ENCODE assay signal across 9 cellular contexts in genomic region chr12:674272-674781, GRCh38. TPM values are rescaled to one million over a fixed set of nuclear protein-coding genes. Genes with fewer than 3 reads are reported as not detected.
DNase-seq lines count a peak whose midpoint lies in the region; ATAC-seq and TF ChIP-seq lines count a peak whose summit lies in the region.
"Had no signal": no experiment of that assay in that cellular context is flagged by ENCODE, and none has a peak within 500 bp of the region (broad histone marks: within the 10 kb centered on the region; RNA-seq: fewer than 3 reads in every experiment).

No MANE protein-coding gene starts in this region.

- no peak overlapping the region for H3K27ac Mint-ChIP-seq in MCF 10A (ENCODE audit: low read depth, unreplicated experiment)
- H3K27ac Mint-ChIP-seq in activated CD4-positive, alpha-beta T cell treated with anti-CD3 and anti-CD28 coated beads, Interleukin-2, amount 10 ng/mL, durations not matched to agents 7 days and 5 days = peak overlapping the region; percentile 96

- peak; percentile 6 for DNase-seq in MCF 10A (ENCODE audit: unreplicated experiment)
- no peak for DNase-seq in mammary epithelial cell
- DNase-seq in activated CD4-positive, alpha-beta T cell treated with anti-CD3 and anti-CD28 coated beads, Interleukin-2, amount 10 ng/mL, durations not matched to agents 7 days and 5 days = peak; percentile 82
- DNase-seq in lower lobe of right lung = no peak
- no peak for DNase-seq in WERI-Rb-1
- no peak for DNase-seq in germinal center (ENCODE audit: low spot score)
- DNase-seq in globus pallidus (ENCODE audit: low spot score) = no peak

- H3K4me1 Mint-ChIP-seq in MCF 10A (ENCODE audit: insufficient read depth, unreplicated experiment) = no peaks in the 10 kb centered on the region
- peaks cover 67% of the 10 kb centered on the region for H3K4me1 Mint-ChIP-seq in activated CD4-positive, alpha-beta T cell treated with anti-CD3 and anti-CD28 coated beads, Interleukin-2, amount 10 ng/mL, durations not matched to agents 7 days and 5 days

- H3K9ac ChIP-seq in mammary epithelial cell (ENCODE audit: insufficient read depth, low read length) = no peak overlapping the region

- H3K4me3 ChIP-seq in mammary epithelial cell (replicated peaks in 1 of 3; ENCODE audit: insufficient read depth in 1 of 3, low read depth in 2 of 3, low read length in 3 of 3) (no peak overlapping the region), lower lobe of right lung (no peak overlapping the region), WERI-Rb-1 (ENCODE audit: low read depth, low read length) (no peak overlapping the region)

- POLR2A ChIA-PET in MCF 10A (lab: Yijun Ruan, JAX) = interaction anchor here (0.7 to 1.5 kb wide), 3 partner anchors 9 to 854 kb away, joined by 3 read pairs; no protein-coding TSS in a partner anchor
- POLR2A ChIA-PET in activated CD4-positive, alpha-beta T cell treated with anti-CD3 and anti-CD28 coated beads, Interleukin-2, amount 10 ng/mL, durations not matched to agents 7 days and 5 days (lab: Charles Lee) = interaction anchor here (1.0 kb wide), 1 partner anchor 77 kb away, joined by 6 read pairs; no protein-coding TSS in a partner anchor

- 64% methylated on average over 3 of the region's 4 CpGs for WGBS in mammary epithelial cell (ENCODE audit: low coverage, missing lambda C conversion rate)

- H3K4me1 ChIP-seq in mammary epithelial cell (ENCODE audit: insufficient read depth, low read length) (peaks cover 4% of the 10 kb centered on the region), lower lobe of right lung (no peaks in the 10 kb centered on the region)

- peak; percentile 77 for ATAC-seq in HG03439 (IDR thresholded peaks at IDR 0.05; ENCODE audit: unreplicated experiment)
- peak; percentile 72 to 74 for ATAC-seq in lower lobe of right lung

- H2AFZ ChIP-seq in mammary epithelial cell (ENCODE audit: low read depth, low read length) = no peak overlapping the region

- no peaks in the 10 kb centered on the region for H3K36me3 Mint-ChIP-seq in MCF 10A (ENCODE audit: insufficient read depth, unreplicated experiment)
- no peaks in the 10 kb centered on the region for H3K36me3 Mint-ChIP-seq in activated CD4-positive, alpha-beta T cell treated with anti-CD3 and anti-CD28 coated beads, Interleukin-2, amount 10 ng/mL, durations not matched to agents 7 days and 5 days (ENCODE audit: low read depth)

- intact Hi-C loops in MCF 10A (cut with micrococcal nuclease) (no loop called here), mammary epithelial cell (cut with micrococcal nuclease) (no loop called here), lower lobe of right lung (cut with DNase I) (no loop called here)

- dilution Hi-C loops in mammary epithelial cell (cut with HindIII; ENCODE audit: low sequenced_read_pairs) = no loop called here

- H3K36me3 ChIP-seq in mammary epithelial cell (ENCODE audit: insufficient read depth, low read length) (no peaks in the 10 kb centered on the region), lower lobe of right lung (no peaks in the 10 kb centered on the region), WERI-Rb-1 (no peaks in the 10 kb centered on the region)

- no peak overlapping the region for H3K27ac ChIP-seq in mammary epithelial cell (ENCODE audit: insufficient read depth, low read depth, low read length)
- peak overlapping the region; percentile 56 for H3K27ac ChIP-seq in lower lobe of right lung
- H3K27ac ChIP-seq in WERI-Rb-1 = no peak overlapping the region

- H3K79me2 ChIP-seq in mammary epithelial cell (ENCODE audit: insufficient read depth, low read length) = no peaks in the 10 kb centered on the region

- no peaks in the 10 kb centered on the region for H4K20me1 ChIP-seq in mammary epithelial cell (ENCODE audit: insufficient read depth, low read length)

- H3K27me3 Mint-ChIP-seq in MCF 10A (ENCODE audit: insufficient read depth, unreplicated experiment) = no peaks in the 10 kb centered on the region
- no peaks in the 10 kb centered on the region for H3K27me3 Mint-ChIP-seq in activated CD4-positive, alpha-beta T cell treated with anti-CD3 and anti-CD28 coated beads, Interleukin-2, amount 10 ng/mL, durations not matched to agents 7 days and 5 days

- BruUV-seq in MCF 10A (replicated peaks; lab: Mats Ljungman, UMichigan) (no TSS peak), mammary epithelial cell (replicated peaks; lab: Mats Ljungman, UMichigan) (no TSS peak)

- H3K27me3 ChIP-seq in mammary epithelial cell (ENCODE audit: insufficient read depth, low read length) (no peaks in the 10 kb centered on the region), lower lobe of right lung (ENCODE audit: low read depth) (no peaks in the 10 kb centered on the region), WERI-Rb-1 (ENCODE audit: insufficient read depth, low read depth, severe bottlenecking) (no peaks in the 10 kb centered on the region)

- H3K4me3 Mint-ChIP-seq in MCF 10A (ENCODE audit: unreplicated experiment) = no peak overlapping the region
- H3K4me3 Mint-ChIP-seq in activated CD4-positive, alpha-beta T cell treated with anti-CD3 and anti-CD28 coated beads, Interleukin-2, amount 10 ng/mL, durations not matched to agents 7 days and 5 days = peak overlapping the region; percentile 56

- no peak overlapping the region for H3K4me2 ChIP-seq in mammary epithelial cell (ENCODE audit: insufficient read depth, low read depth, low read length)

- no peaks in the 10 kb centered on the region for H3K9me3 Mint-ChIP-seq in MCF 10A (ENCODE audit: unreplicated experiment)
- no peaks in the 10 kb centered on the region for H3K9me3 Mint-ChIP-seq in activated CD4-positive, alpha-beta T cell treated with anti-CD3 and anti-CD28 coated beads, Interleukin-2, amount 10 ng/mL, durations not matched to agents 7 days and 5 days

- CTCF ChIA-PET in MCF 10A (lab: Yijun Ruan, JAX) (no interaction called here), mammary epithelial cell (lab: Charles Lee; ENCODE audit: low non-redundant PET) (no interaction called here)
- CTCF ChIA-PET in activated CD4-positive, alpha-beta T cell treated with anti-CD3 and anti-CD28 coated beads, Interleukin-2, amount 10 ng/mL, durations not matched to agents 7 days and 5 days (lab: Charles Lee) = interaction anchor here (0.6 to 3.9 kb wide), 6 partner anchors 12 to 166 kb away, joined by 3 to 19 read pairs (median 4); partner anchors contain the start of gene WNK1

- H3K9me3 ChIP-seq in mammary epithelial cell (replicated peaks; ENCODE audit: insufficient read depth, low read length) (no peaks in the 10 kb centered on the region), lower lobe of right lung (no peaks in the 10 kb centered on the region), WERI-Rb-1 (ENCODE audit: severe bottlenecking) (no peaks in the 10 kb centered on the region)

- in situ Hi-C loops in mammary epithelial cell (cut with MboI; ENCODE audit: low sequenced_read_pairs in 2 of 2) = no loop called here

- TF ChIP-seq CTCF in MCF 10A (IDR thresholded peaks at IDR 0.05; ENCODE audit: unreplicated experiment) (no peak), mammary epithelial cell (conservative IDR thresholded peaks at IDR 0.05 in 1 of 2, IDR thresholded peaks at IDR 0.05 in 1 of 2; ENCODE audit: extremely low read depth in 1 of 2, insufficient read depth in 1 of 2, low read depth in 1 of 2, low read length in 2 of 2) (no peak), lower lobe of right lung (IDR thresholded peaks at IDR 0.05) (no peak), WERI-Rb-1 (IDR thresholded peaks at IDR 0.05; ENCODE audit: low read depth, low read length) (no peak)

RNA-seq across cellular contexts. Expression of gene NINJ2, which starts 11.1 kb away (rescaled TPM):
- total RNA-seq in MCF 10A (2022) = not detected in 2 replicates
- under 1 TPM in 1 of 2 donors, not detected in 1; 0.17 TPM for total RNA-seq in mammary epithelial cell
- 0.12 TPM for polyA plus RNA-seq in mammary epithelial cell
- polyA minus RNA-seq in mammary epithelial cell = not detected
- 1 to 10 TPM; 6.7 to 7.4 TPM for total RNA-seq in activated CD4-positive, alpha-beta T cell treated with anti-CD3 and anti-CD28 coated beads, Interleukin-2, amount 10 ng/mL, durations not matched to agents 7 days and 5 days
- 18.1 TPM for total RNA-seq in lower lobe of right lung
- polyA plus RNA-seq: AG04450 had no signal

Comparison
In these comparisons a context has a peak if more than half of its experiments do, and no peak if none do; other contexts are left out.
1. DNase-seq: peak in MCF 10A (single experiment) and activated CD4-positive, alpha-beta T cell treated with anti-CD3 and anti-CD28 coated beads, Interleukin-2, amount 10 ng/mL, durations not matched to agents 7 days and 5 days (single experiment); none in mammary epithelial cell (single experiment), lower lobe of right lung (single experiment), WERI-Rb-1 (single experiment), germinal center (single experiment) and globus pallidus (single experiment).